ENCODE assay signal across 8 cellular contexts in the genomic region with DNA sequence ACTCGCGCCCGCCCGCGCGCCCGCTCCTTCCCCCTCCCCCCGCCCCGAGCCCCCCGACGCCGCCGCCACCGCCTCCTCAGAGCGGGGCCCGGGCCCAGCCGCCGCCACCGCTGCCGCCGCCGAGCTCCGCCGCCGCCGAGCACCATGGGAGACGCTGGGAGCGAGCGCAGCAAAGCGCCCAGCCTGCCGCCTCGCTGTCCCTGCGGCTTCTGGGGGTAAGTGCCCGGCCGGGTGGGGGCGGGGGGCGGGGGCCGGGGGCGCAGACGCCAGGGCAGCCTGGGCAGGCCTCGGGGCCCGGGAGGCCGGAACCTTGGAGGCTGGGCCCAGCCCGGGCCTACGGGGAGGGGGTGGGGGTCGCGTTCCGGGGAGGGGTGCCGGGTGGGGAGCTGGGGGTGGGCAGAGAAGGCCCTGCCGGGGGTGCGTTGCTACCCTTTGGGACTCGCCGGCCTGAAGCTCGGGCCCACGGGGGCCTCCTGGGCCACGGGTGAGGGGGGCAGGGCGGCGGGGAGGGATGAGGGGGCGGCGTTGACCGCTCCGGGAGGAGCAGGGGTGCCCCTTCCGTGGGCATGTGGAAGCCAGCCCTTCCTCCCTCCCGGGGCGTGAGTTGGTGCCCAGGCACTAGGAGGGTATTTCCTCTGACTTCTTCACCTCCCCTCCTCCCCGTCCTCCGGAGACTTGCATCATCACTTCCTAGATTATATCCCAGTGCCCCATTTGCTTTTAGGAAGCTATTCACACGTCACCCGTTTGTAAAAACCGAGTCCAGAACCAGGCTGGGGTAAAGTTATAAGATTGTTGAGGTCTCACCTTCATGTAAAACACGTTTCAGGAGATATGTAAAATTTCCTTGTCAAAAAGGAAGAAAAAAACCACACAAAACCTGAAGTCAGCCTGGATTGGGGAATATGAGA. TPM values are rescaled to one million over a fixed set of nuclear protein-coding genes. Genes with fewer than 3 reads are reported as not detected.
DNase-seq lines count a peak whose midpoint lies in the region; ATAC-seq and TF ChIP-seq lines count a peak whose summit lies in the region.

No MANE protein-coding gene starts in this region.

- POLR2A ChIA-PET in Panc1 (lab: Charles Lee) = interaction anchor here (0.6 to 1.1 kb wide), 2 partner anchors 9 to 883 kb away, joined by 7 to 9 read pairs; no protein-coding TSS in a partner anchor

- H3K27ac Mint-ChIP-seq in activated T-helper 2 cell treated with anti-CD3 and anti-CD28 coated beads, Interferon-gamma antibody, Interleukin-2, Interleukin-4, amounts not matched to agents 10 μg/mL and 5 μg/mL and 100 μg/mL, durations not matched to agents 14 hours and 24 hours and 36 hours = peak overlapping the region; percentile 82
- H3K27ac Mint-ChIP-seq in nephron = peak overlapping the region; percentile 84 to 100 (median 100)

- H3K27ac ChIP-seq in Panc1 (ENCODE audit: low read length) = peak overlapping the region; percentile 99

- ATAC-seq in Panc1 (peak; percentile 44), GM21390 (IDR thresholded peaks at IDR 0.05; ENCODE audit: unreplicated experiment) (no peak)

- H3K27me3 Mint-ChIP-seq in activated T-helper 2 cell treated with anti-CD3 and anti-CD28 coated beads, Interferon-gamma antibody, Interleukin-2, Interleukin-4, amounts not matched to agents 10 μg/mL and 5 μg/mL and 100 μg/mL, durations not matched to agents 14 hours and 24 hours and 36 hours (ENCODE audit: low read depth) = peaks cover 4% of the 10 kb centered on the region
- no peaks in the 10 kb centered on the region for H3K27me3 Mint-ChIP-seq in nephron (ENCODE audit: low read depth)

- DNase-seq in AG20443 (ENCODE audit: low spot score) = peak; percentile 59
- peak; percentile 49 to 50 for DNase-seq in HAP-1 (ENCODE audit: low spot score in 2 of 2)
- no peak for DNase-seq in Panc1 (ENCODE audit: low read depth, low spot score)
- DNase-seq in activated T-helper 2 cell treated with anti-CD3 and anti-CD28 coated beads, Interferon-gamma antibody, Interleukin-2, Interleukin-4, amounts not matched to agents 10 μg/mL and 5 μg/mL and 100 μg/mL, durations not matched to agents 14 hours and 24 hours and 36 hours (ENCODE audit: low spot score) = peak; percentile 24
- peak; percentile 63 for DNase-seq in fibroblast of the conjunctiva (ENCODE audit: low read depth)
- peak; percentile 65 for DNase-seq in stromal cell of bone marrow (ENCODE audit: low read depth)

- H3K9me3 ChIP-seq in HAP-1 = no peaks in the 10 kb centered on the region
- no peaks in the 10 kb centered on the region for H3K9me3 ChIP-seq in Panc1 (ENCODE audit: control insufficient read depth, insufficient read depth, low read depth, low read length)

- H3K4me1 Mint-ChIP-seq in activated T-helper 2 cell treated with anti-CD3 and anti-CD28 coated beads, Interferon-gamma antibody, Interleukin-2, Interleukin-4, amounts not matched to agents 10 μg/mL and 5 μg/mL and 100 μg/mL, durations not matched to agents 14 hours and 24 hours and 36 hours (ENCODE audit: low read depth) = peaks cover 45% of the 10 kb centered on the region
- peaks cover 60% of the 10 kb centered on the region for H3K4me1 Mint-ChIP-seq in nephron

- peaks cover 4% of the 10 kb centered on the region for H3K36me3 Mint-ChIP-seq in activated T-helper 2 cell treated with anti-CD3 and anti-CD28 coated beads, Interferon-gamma antibody, Interleukin-2, Interleukin-4, amounts not matched to agents 10 μg/mL and 5 μg/mL and 100 μg/mL, durations not matched to agents 14 hours and 24 hours and 36 hours (ENCODE audit: low read depth)
- no peaks in the 10 kb centered on the region for H3K36me3 Mint-ChIP-seq in nephron (ENCODE audit: low read depth)

- H3K27me3 ChIP-seq in HAP-1 (ENCODE audit: low read depth) (no peaks in the 10 kb centered on the region), Panc1 (ENCODE audit: control insufficient read depth, insufficient read depth, low read length) (no peaks in the 10 kb centered on the region)

- H3K4me3 ChIP-seq in HAP-1 (peak overlapping the region; percentile 94), Panc1 (ENCODE audit: low read depth in 2 of 2, low read length in 2 of 2) (peak overlapping the region; percentile 76 to 84)

- H3K4me1 ChIP-seq in HAP-1 (peaks cover 44% of the 10 kb centered on the region), Panc1 (ENCODE audit: control insufficient read depth, insufficient read depth, low read length) (peaks cover 29% of the 10 kb centered on the region)

- CTCF ChIA-PET in Panc1 (lab: Charles Lee) = interaction anchor here (0.7 kb wide), 1 partner anchor 35 kb away, joined by 3 read pairs; no protein-coding TSS in a partner anchor

- no peaks in the 10 kb centered on the region for H3K9me3 Mint-ChIP-seq in activated T-helper 2 cell treated with anti-CD3 and anti-CD28 coated beads, Interferon-gamma antibody, Interleukin-2, Interleukin-4, amounts not matched to agents 10 μg/mL and 5 μg/mL and 100 μg/mL, durations not matched to agents 14 hours and 24 hours and 36 hours
- H3K9me3 Mint-ChIP-seq in nephron = no peaks in the 10 kb centered on the region

- no TSS peak for BruUV-seq in Panc1 (replicated peaks; lab: Mats Ljungman, UMichigan)

- TF ChIP-seq CTCF in Panc1 (IDR thresholded peaks at IDR 0.05) = no peak
- no peak for TF ChIP-seq CTCF in nephron (IDR thresholded peaks at IDR 0.05; ENCODE audit: unreplicated experiment in 3 of 3)

- in situ Hi-C loops in HAP-1 (cut with MboI; ENCODE audit: low sequenced_read_pairs) (no loop called here), Panc1 (cut with HindIII; ENCODE audit: low pct_unique_long_range_greater_than_20kb, low sequenced_read_pairs) (no loop called here)

- H3K4me3 Mint-ChIP-seq in activated T-helper 2 cell treated with anti-CD3 and anti-CD28 coated beads, Interferon-gamma antibody, Interleukin-2, Interleukin-4, amounts not matched to agents 10 μg/mL and 5 μg/mL and 100 μg/mL, durations not matched to agents 14 hours and 24 hours and 36 hours (ENCODE audit: low read depth) = peak overlapping the region; percentile 98
- peak overlapping the region; percentile 97 to 99 (median 98) for H3K4me3 Mint-ChIP-seq in nephron

- intact Hi-C loops in Panc1 (cut with micrococcal nuclease; ENCODE audit: unreplicated experiment) = no loop called here
- intact Hi-C loops in activated T-helper 2 cell treated with anti-CD3 and anti-CD28 coated beads, Interferon-gamma antibody, Interleukin-2, Interleukin-4, amounts not matched to agents 10 μg/mL and 5 μg/mL and 100 μg/mL, durations not matched to agents 14 hours and 24 hours and 36 hours (cut with micrococcal nuclease) = loop anchor here (2.0 to 5.0 kb wide), 3 partner anchors 47 to 167 kb away; no protein-coding TSS in a partner anchor

- H3K36me3 ChIP-seq in HAP-1 (replicated peaks) (no peaks in the 10 kb centered on the region), Panc1 (ENCODE audit: control insufficient read depth, insufficient read depth, low read length) (peaks cover 5% of the 10 kb centered on the region; the same call in 1 of the 2 replicates)

RNA-seq across cellular contexts. Expression of gene ZFAND3, which starts 0.5 kb away (rescaled TPM):
- 95.9 TPM for total RNA-seq in Panc1 (2021; ENCODE audit: unreplicated experiment)
- polyA plus RNA-seq in Panc1 (2012; ENCODE audit: insufficient read length) = 86.1 TPM
- total RNA-seq in activated T-helper 2 cell treated with anti-CD3 and anti-CD28 coated beads, Interferon-gamma antibody, Interleukin-2, Interleukin-4, amounts not matched to agents 10 μg/mL and 5 μg/mL and 100 μg/mL, durations not matched to agents 14 hours and 24 hours and 36 hours = 30.8 and 34.3 TPM in 2 replicates
